In the genomic region with DNA sequence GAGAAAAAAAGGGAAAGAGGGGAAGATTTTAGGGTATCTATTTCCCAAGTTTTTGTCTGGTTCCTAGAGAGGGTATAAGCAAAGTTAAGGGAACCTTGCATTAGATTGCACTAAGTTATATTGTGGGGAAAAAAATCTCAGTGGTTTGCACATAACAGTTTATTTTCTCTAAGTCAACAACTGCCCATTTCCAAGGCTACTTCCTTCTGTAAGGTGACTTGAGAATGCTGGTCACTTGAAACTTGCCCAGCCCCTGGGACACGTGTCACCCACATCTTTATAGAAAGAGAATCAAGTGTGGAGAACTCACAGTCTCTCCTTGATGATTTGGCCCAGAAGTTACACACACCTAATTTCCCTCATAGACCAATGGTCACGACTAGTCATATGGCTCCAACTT, we compare ENCODE assay signal across 6 cellular contexts.
"Had no signal": no experiment of that assay in that cellular context is flagged by ENCODE, and none has a peak within 500 bp of the region (broad histone marks: within the 10 kb centered on the region; RNA-seq: fewer than 3 reads in every experiment).

No MANE protein-coding gene starts in this region.

- FAIRE-seq: HTR-8/SVneo had no signal

- H2AFZ ChIP-seq: GM23248 had no signal

- DNase-seq: GM23248, GOT3, H7, HCEC 1CT, IMR-90 had no signal

- H3K27ac ChIP-seq: GM23248 had no signal

- H3K9ac ChIP-seq: GM23248 had no signal

- H3K4me3 ChIP-seq: GM23248 had no signal
